7 cellular contexts compared by ENCODE assay signal in the genomic region with DNA sequence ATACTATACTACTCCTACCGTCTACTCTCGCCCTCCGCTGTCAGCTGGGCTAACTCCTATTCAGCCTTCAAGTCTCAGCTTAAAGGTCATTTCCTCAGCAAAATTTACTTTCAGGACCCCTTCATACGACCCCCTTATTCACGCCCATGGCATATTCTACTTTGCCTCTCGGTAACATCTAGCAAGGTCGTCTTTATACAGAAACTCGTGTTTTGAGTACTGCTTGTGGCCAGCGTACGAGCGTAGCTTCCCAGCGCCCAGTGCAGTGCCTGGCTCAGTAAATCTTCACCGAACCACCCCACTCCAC. TPM values are rescaled to one million over a fixed set of nuclear protein-coding genes. Genes with fewer than 3 reads are reported as not detected.
A peak's percentile ranks its signal among the peaks of the same experiment; 100 is the strongest.
DNase-seq lines count a peak whose midpoint lies in the region; ATAC-seq and TF ChIP-seq lines count a peak whose summit lies in the region.

No MANE protein-coding gene starts in this region.

- intact Hi-C loops in sigmoid colon (cut with DNase I), result loop anchor here (2.0 to 10.0 kb wide), 2 partner anchors 33 to 1257 kb away; no protein-coding TSS in a partner anchor

- TF ChIP-seq CTCF in RWPE2 (IDR thresholded peaks at IDR 0.05; ENCODE audit: poor library complexity, severe bottlenecking), result no peak
- TF ChIP-seq CTCF in fibroblast of mammary gland (conservative IDR thresholded peaks at IDR 0.05; ENCODE audit: control insufficient read depth, insufficient read depth, low read depth, low read length), result no peak
- no peak for TF ChIP-seq CTCF in sigmoid colon (IDR thresholded peaks at IDR 0.05)

- TF ChIP-seq POLR2A in sigmoid colon (IDR thresholded peaks at IDR 0.05), result no peak

- 0 to 1% methylated on average over 13 of the region's 13 CpGs for WGBS in sigmoid colon, 2 donors

- peak overlapping the region; percentile 59 for H3K4me3 ChIP-seq in RWPE2 (ENCODE audit: severe bottlenecking)
- H3K4me3 ChIP-seq in fibroblast of mammary gland (ENCODE audit: control insufficient read depth, low read depth, low read length), result peak overlapping the region; percentile 97
- H3K4me3 ChIP-seq in sigmoid colon, result peak overlapping the region; percentile 78 to 94 (median 91)

- TF ChIP-seq EP300 in sigmoid colon (IDR thresholded peaks at IDR 0.05), result no peak

- H3K27me3 ChIP-seq in RWPE2 (ENCODE audit: insufficient read depth, poor library complexity, severe bottlenecking) (no peaks in the 10 kb centered on the region), sigmoid colon (no peaks in the 10 kb centered on the region)

- peaks cover 6% of the 10 kb centered on the region for H3K4me1 ChIP-seq in RWPE2 (ENCODE audit: insufficient read depth, poor library complexity, severe bottlenecking)
- peaks cover 0 to 19% (median 16%) of the 10 kb centered on the region in 4 donors for H3K4me1 ChIP-seq in sigmoid colon

- H3K36me3 ChIP-seq in RWPE2 (ENCODE audit: low read depth), result peaks cover 41% of the 10 kb centered on the region
- H3K36me3 ChIP-seq in sigmoid colon, result peaks cover 16 to 41% (median 34%) of the 10 kb centered on the region in 4 donors

- DNase-seq in RWPE2 (ENCODE audit: low spot score) (no peak), fibroblast of mammary gland (ENCODE audit: low read depth) (no peak), sigmoid colon (no peak), mucosa of gallbladder (ENCODE audit: low spot score) (no peak), NCI-H69 (lab: John Stamatoyannopoulos, UW) (no peak)

- H3K27ac ChIP-seq in RWPE2 (ENCODE audit: poor library complexity, severe bottlenecking), result peak overlapping the region; percentile 39
- peak overlapping the region; percentile 77 to 87 (median 84) for H3K27ac ChIP-seq in sigmoid colon

- ATAC-seq in GM21737 (IDR thresholded peaks at IDR 0.05; ENCODE audit: unreplicated experiment) (peak; percentile 2), RWPE2 (ENCODE audit: low read depth) (peak; percentile 35), HG03442 (IDR thresholded peaks at IDR 0.05; ENCODE audit: unreplicated experiment) (no peak)

- H3K9me3 ChIP-seq in RWPE2 (ENCODE audit: severe bottlenecking), result no peaks in the 10 kb centered on the region
- H3K9me3 ChIP-seq in sigmoid colon, result no peaks in the 10 kb centered on the region

RNA-seq across cellular contexts. Expression of a gene that starts 0.5 kb away (rescaled TPM):
- total RNA-seq in sigmoid colon (10 to 100 TPM; 19.9 to 29.1 (median 25.7) TPM), mucosa of gallbladder (24.9 TPM)
- 10 to 100 TPM in 2 of 3 donors, 1 to 10 TPM in 1; 9.0 to 15.6 (median 13.4) TPM for polyA plus RNA-seq in sigmoid colon

RNA-seq across cellular contexts. Expression of a gene that starts 0.6 kb away (rescaled TPM):
- total RNA-seq in sigmoid colon (1 to 10 TPM in 1 of 4 donors, under 1 TPM in 1, not detected in 2; 0.27 to 2.0 TPM), mucosa of gallbladder (0.78 TPM)
- under 1 TPM in 2 of 3 donors, not detected in 1; 0.15 to 0.60 TPM for polyA plus RNA-seq in sigmoid colon

RNA-seq across cellular contexts. Expression of a gene that starts 34.6 kb away (rescaled TPM):
- 10 to 100 TPM; 26.3 to 44.9 (median 36.2) TPM for total RNA-seq in sigmoid colon
- polyA plus RNA-seq in sigmoid colon, result 10 to 100 TPM; 58.9 to 74.2 (median 60.5) TPM
- total RNA-seq in mucosa of gallbladder, result 54.3 TPM
